24 cellular contexts compared by ENCODE assay signal in genomic region chr7:47428780-47429472, GRCh38.
DNase-seq lines count a peak whose midpoint lies in the region; ATAC-seq and TF ChIP-seq lines count a peak whose summit lies in the region.
"Had no signal": no experiment of that assay in that cellular context is flagged by ENCODE, and none has a peak within 500 bp of the region (broad histone marks: within the 10 kb centered on the region; RNA-seq: fewer than 3 reads in every experiment).

No MANE protein-coding gene starts in this region.

- H2BK15ac ChIP-seq in IMR-90 (ENCODE audit: low read depth, low read length): no peak overlapping the region

- H3K27me3 Mint-ChIP-seq in endothelial cell (ENCODE audit: unreplicated experiment): peaks cover 5% of the 10 kb centered on the region
- H3K27me3 Mint-ChIP-seq: activated CD4-positive, alpha-beta T cell treated with anti-CD3 and anti-CD28 coated beads, Interleukin-2, amount 10 ng/mL, durations not matched to agents 7 days and 5 days; dendritic cell treated with granulocyte-macrophage colony-stimulating factor and Interleukin-4, amounts not matched to agents 40 ng/mL and 50 ng/mL, for 4 days had no signal

- H3K9me1 ChIP-seq in IMR-90 (ENCODE audit: insufficient read depth, low read length): 0 out of 2 replicates have a peak, but pooled peaks cover 10% of the 10 kb centered on the region

- no peak overlapping the region for H3K56ac ChIP-seq in IMR-90 (ENCODE audit: extremely low read depth, insufficient read depth, low read length)

- no peaks in the 10 kb centered on the region for H3K36me3 Mint-ChIP-seq in endothelial cell (ENCODE audit: low read depth, unreplicated experiment)

- BruUV-seq in IMR-90 (replicated peaks; lab: Mats Ljungman, UMichigan): no TSS peak

- POLR2A ChIA-PET in IMR-90 (lab: Charles Lee; ENCODE audit: unreplicated experiment): no interaction called here
- POLR2A ChIA-PET in RWPE1 (lab: Yijun Ruan, JAX; ENCODE audit: low non-redundant PET): no interaction called here

- H4K91ac ChIP-seq in IMR-90 (ENCODE audit: insufficient read depth, low read depth, low read length): no peak overlapping the region

- H3K4me2 ChIP-seq in IMR-90 (ENCODE audit: low read depth, low read length): no peak overlapping the region

- in situ Hi-C loops in IMR-90 (cut with MboI; ENCODE audit: low sequenced_read_pairs): no loop called here

- TF ChIP-seq POLR2A in IMR-90 (IDR thresholded peaks at IDR 0.05; ENCODE audit: low read depth, low read length): no peak

- no peak overlapping the region for H3K4me3 ChIP-seq in IMR-90 (ENCODE audit: insufficient read depth, low read depth, low read length)
- H3K4me3 ChIP-seq: gastroesophageal sphincter, testis, vagina had no signal

- no peak overlapping the region for H2BK20ac ChIP-seq in IMR-90 (ENCODE audit: low read depth, low read length)

- no peak for TF ChIP-seq RAD21 in IMR-90 (IDR thresholded peaks at IDR 0.05; ENCODE audit: low read length)

- H3K9ac ChIP-seq in IMR-90 (ENCODE audit: low read depth, low read length): no peak overlapping the region

- DNase-seq in IMR-90: no peak
- DNase-seq in RWPE1 (ENCODE audit: low spot score): no peak
- DNase-seq in endothelial cell (ENCODE audit: low spot score): no peak
- DNase-seq in omental fat pad (ENCODE audit: low spot score): peak; percentile 18
- no peak for DNase-seq in NCI-H187 (lab: John Stamatoyannopoulos, UW)
- no peak for DNase-seq in germinal center (ENCODE audit: low spot score)
- no peak for DNase-seq in RPMI8226
- DNase-seq: activated CD4-positive, alpha-beta T cell treated with anti-CD3 and anti-CD28 coated beads, Interleukin-2, amount 10 ng/mL, durations not matched to agents 7 days and 5 days; activated naive CD4-positive, alpha-beta T cell; activated T-cell treated with anti-CD3 and anti-CD28 coated beads, Interleukin-2, amount 50 U/mL, for 48 hours; islet precursor cell; Karpas-422; NCI-H187 treated with DMSO at 0.1 percent for 48 hours; NCI-H446 treated with DMSO at 0.1 percent for 48 hours; stimulated activated CD4-positive, alpha-beta T cell treated with anti-CD3 and anti-CD28 coated beads, Interleukin-4, amount 100 ng/mL, for 4 hours; stimulated activated naive CD4-positive, alpha-beta T cell; testis; WERI-Rb-1 had no signal

- H2BK5ac ChIP-seq in IMR-90 (ENCODE audit: low read depth, low read length, poor library complexity, severe bottlenecking): no peak overlapping the region

- no peak overlapping the region for H2BK120ac ChIP-seq in IMR-90 (ENCODE audit: low read depth, low read length)

- no peak overlapping the region for H4K8ac ChIP-seq in IMR-90 (ENCODE audit: low read depth in 2 of 2, low read length in 2 of 2)

- H2AK9ac ChIP-seq in IMR-90 (replicated peaks; ENCODE audit: low read depth, low read length, poor library complexity): no peak overlapping the region

- peak overlapping the region; percentile 83 for H3K27ac Mint-ChIP-seq in endothelial cell (ENCODE audit: unreplicated experiment)
- H3K27ac Mint-ChIP-seq: activated CD4-positive, alpha-beta T cell treated with anti-CD3 and anti-CD28 coated beads, Interleukin-2, amount 10 ng/mL, durations not matched to agents 7 days and 5 days; dendritic cell treated with granulocyte-macrophage colony-stimulating factor and Interleukin-4, amounts not matched to agents 40 ng/mL and 50 ng/mL, for 4 days had no signal

- no peak overlapping the region for H2AK5ac ChIP-seq in IMR-90 (ENCODE audit: low read depth, low read length)

- no peak overlapping the region for H3K18ac ChIP-seq in IMR-90 (ENCODE audit: low read depth, low read length)

- H3K9me3 ChIP-seq in IMR-90 (ENCODE audit: control insufficient read depth, insufficient read depth, low read length): no peaks in the 10 kb centered on the region
- H3K9me3 ChIP-seq: gastroesophageal sphincter, neutrophil, testis, vagina had no signal

- no peak overlapping the region for H3K4ac ChIP-seq in IMR-90 (ENCODE audit: low read depth, low read length)

- H3K36me3 ChIP-seq in IMR-90 (ENCODE audit: control insufficient read depth, insufficient read depth, low read length): peaks cover 37% of the 10 kb centered on the region
- H3K36me3 ChIP-seq: neutrophil, vagina, WERI-Rb-1 had no signal

- peaks cover 18% of the 10 kb centered on the region for H4K20me1 ChIP-seq in IMR-90 (ENCODE audit: insufficient read depth, low read length)

- H4K5ac ChIP-seq in IMR-90 (ENCODE audit: low read depth, low read length): no peak overlapping the region

- no peaks in the 10 kb centered on the region for H3K9me3 Mint-ChIP-seq in endothelial cell (ENCODE audit: unreplicated experiment)
- H3K9me3 Mint-ChIP-seq: activated CD4-positive, alpha-beta T cell treated with anti-CD3 and anti-CD28 coated beads, Interleukin-2, amount 10 ng/mL, durations not matched to agents 7 days and 5 days; dendritic cell treated with granulocyte-macrophage colony-stimulating factor and Interleukin-4, amounts not matched to agents 40 ng/mL and 50 ng/mL, for 4 days had no signal

- peaks cover 2% of the 10 kb centered on the region; the same call in 1 of the 2 replicates for H3K4me1 ChIP-seq in IMR-90 (ENCODE audit: control insufficient read depth, insufficient read depth, low read length)
- H3K4me1 ChIP-seq: testis, vagina had no signal

- H3K27ac ChIP-seq in IMR-90 (ENCODE audit: insufficient read depth, low read length): no peak overlapping the region
- H3K27ac ChIP-seq in RWPE1: 0 out of 2 replicates have a peak overlapping the region, but pooled peaks have one; percentile 4
- H3K27ac ChIP-seq: gastroesophageal sphincter, neutrophil, testis, vagina, WERI-Rb-1 had no signal

- H3K79me1 ChIP-seq in IMR-90 (ENCODE audit: low read depth in 1 of 2, low read length in 2 of 2): peaks cover 14 to 56% of the 10 kb centered on the region in 2 experiments; a peak in 2 of 4 replicates

- WGBS in IMR-90 (ENCODE audit: extremely low coverage in 2 of 2, insufficient read length in 1 of 2), 2 experiments: 100% methylated on average over 1 of the region's 10 CpGs; no CpG with 5 or more reads in 1 of the 2 experiments

- dilution Hi-C loops in IMR-90 (cut with HindIII; ENCODE audit: low sequenced_read_pairs, unreplicated experiment): no loop called here

- CTCF ChIA-PET in IMR-90 (lab: Yijun Ruan, JAX): no interaction called here
- CTCF ChIA-PET in RWPE1 (lab: Yijun Ruan, JAX): no interaction called here

- 0 out of 2 replicates have a peak overlapping the region, but pooled peaks have one; percentile 42 for H3K23ac ChIP-seq in IMR-90 (ENCODE audit: low read depth, low read length)

- 0 out of 2 replicates have a peak overlapping the region, but pooled peaks have one; percentile 33 for H3K14ac ChIP-seq in IMR-90 (replicated peaks; ENCODE audit: low read depth, low read length)

- no peak for TF ChIP-seq CTCF in IMR-90 (conservative IDR thresholded peaks at IDR 0.05; ENCODE audit: low read depth, low read length)
- TF ChIP-seq CTCF in RWPE1 (conservative IDR thresholded peaks at IDR 0.05; ENCODE audit: low read depth): no peak
- TF ChIP-seq CTCF in endothelial cell (IDR thresholded peaks at IDR 0.05; ENCODE audit: unreplicated experiment): no peak
- no peak for TF ChIP-seq CTCF in omental fat pad (IDR thresholded peaks at IDR 0.05)

- intact Hi-C loops in IMR-90 (cut with micrococcal nuclease): no loop called here

- ATAC-seq in IMR-90 (ENCODE audit: low read depth): no peak
- no peak for ATAC-seq in omental fat pad (ENCODE audit: low FRiP score)
- ATAC-seq in GM21737 (IDR thresholded peaks at IDR 0.05; ENCODE audit: unreplicated experiment): no peak
- ATAC-seq: gastroesophageal sphincter, HCT116 had no signal

- H3K4me3 Mint-ChIP-seq in endothelial cell (ENCODE audit: unreplicated experiment): no peak overlapping the region
- H3K4me3 Mint-ChIP-seq: activated CD4-positive, alpha-beta T cell treated with anti-CD3 and anti-CD28 coated beads, Interleukin-2, amount 10 ng/mL, durations not matched to agents 7 days and 5 days; dendritic cell treated with granulocyte-macrophage colony-stimulating factor and Interleukin-4, amounts not matched to agents 40 ng/mL and 50 ng/mL, for 4 days had no signal

- no peak overlapping the region for H2AFZ ChIP-seq in IMR-90 (replicated peaks; ENCODE audit: low read length, poor library complexity)

- H3K4me1 Mint-ChIP-seq in endothelial cell (ENCODE audit: unreplicated experiment): peaks cover 11% of the 10 kb centered on the region
- H3K4me1 Mint-ChIP-seq: activated CD4-positive, alpha-beta T cell treated with anti-CD3 and anti-CD28 coated beads, Interleukin-2, amount 10 ng/mL, durations not matched to agents 7 days and 5 days had no signal

- no peaks in the 10 kb centered on the region for H3K27me3 ChIP-seq in IMR-90 (ENCODE audit: control insufficient read depth, insufficient read depth, low read length)
- H3K27me3 ChIP-seq: gastroesophageal sphincter, neutrophil, testis, vagina had no signal

TF ChIP-seq in IMR-90, 13 proteins besides CTCF, POLR2A, EP300 and RAD21 (continues in another document):
- TF ChIP-seq MAFK (IDR thresholded peaks at IDR 0.05; ENCODE audit: low read depth, low read length): no peak
- no peak for TF ChIP-seq MXI1 (IDR thresholded peaks at IDR 0.05; ENCODE audit: borderline replicate concordance, low read depth, low read length)
- no peak for TF ChIP-seq SMC3 (IDR thresholded peaks at IDR 0.05; ENCODE audit: low read depth, low read length)
- TF ChIP-seq, protein P1, sequence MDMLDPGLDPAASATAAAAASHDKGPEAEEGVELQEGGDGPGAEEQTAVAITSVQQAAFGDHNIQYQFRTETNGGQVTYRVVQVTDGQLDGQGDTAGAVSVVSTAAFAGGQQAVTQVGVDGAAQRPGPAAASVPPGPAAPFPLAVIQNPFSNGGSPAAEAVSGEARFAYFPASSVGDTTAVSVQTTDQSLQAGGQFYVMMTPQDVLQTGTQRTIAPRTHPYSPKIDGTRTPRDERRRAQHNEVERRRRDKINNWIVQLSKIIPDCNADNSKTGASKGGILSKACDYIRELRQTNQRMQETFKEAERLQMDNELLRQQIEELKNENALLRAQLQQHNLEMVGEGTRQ (IDR thresholded peaks at IDR 0.05; ENCODE audit: low read depth, low read length): no peak
- TF ChIP-seq RCOR1 (IDR thresholded peaks at IDR 0.05; ENCODE audit: insufficient replicate concordance, low read length): no peak
- TF ChIP-seq FOS (IDR thresholded peaks at IDR 0.05; ENCODE audit: low read depth, low read length): no peak
- TF ChIP-seq NFE2L2 (IDR thresholded peaks at IDR 0.05; ENCODE audit: low read depth, low read length): no peak
- no peak for TF ChIP-seq CHD1 (IDR thresholded peaks at IDR 0.05; ENCODE audit: low read depth, low read length)
- TF ChIP-seq MAZ (IDR thresholded peaks at IDR 0.05; ENCODE audit: borderline replicate concordance, low read depth, low read length): no peak
- TF ChIP-seq RFX5 (IDR thresholded peaks at IDR 0.05; ENCODE audit: low read depth, low read length): no peak
